Comparison of ENCODE assay signal across 18 cellular contexts in genomic region chr2:174568425-174568824, GRCh38. TPM values are rescaled to one million over a fixed set of nuclear protein-coding genes. Genes with fewer than 3 reads are reported as not detected.
DNase-seq lines count a peak whose midpoint lies in the region; ATAC-seq and TF ChIP-seq lines count a peak whose summit lies in the region.
"Had no signal": no experiment of that assay in that cellular context is flagged by ENCODE, and none has a peak within 500 bp of the region (broad histone marks: within the 10 kb centered on the region; RNA-seq: fewer than 3 reads in every experiment).

No MANE protein-coding gene starts in this region.

- H3K36me3 ChIP-seq in adrenal gland (replicated peaks in 1 of 2): peaks cover 0 to 43% of the 10 kb centered on the region in 2 donors

- H3K27ac ChIP-seq in adrenal gland: no peak overlapping the region
- H3K27ac ChIP-seq: testis had no signal

- no peaks in the 10 kb centered on the region for H3K27me3 Mint-ChIP-seq in activated naive CD4-positive, alpha-beta T cell treated with anti-CD3 and anti-CD28 coated beads, Interleukin-2, amount 10 ng/mL, durations not matched to agents 7 days and 5 days
- no peaks in the 10 kb centered on the region for H3K27me3 Mint-ChIP-seq in stimulated activated naive CD8-positive, alpha-beta T cell treated with anti-CD3 and anti-CD28 coated beads, Interleukin-15, Interleukin-2, amounts not matched to agents 100 ng/mL and 50 ng/mL, for 24 hours

- no peaks in the 10 kb centered on the region for H3K9me3 Mint-ChIP-seq in activated naive CD4-positive, alpha-beta T cell treated with anti-CD3 and anti-CD28 coated beads, Interleukin-2, amount 10 ng/mL, durations not matched to agents 7 days and 5 days
- no peaks in the 10 kb centered on the region for H3K9me3 Mint-ChIP-seq in activated naive CD4-positive, alpha-beta T cell treated with anti-CD3 and anti-CD28 coated beads, Interleukin-2, amount 50 U/mL, for 72 hours
- no peaks in the 10 kb centered on the region for H3K9me3 Mint-ChIP-seq in stimulated activated naive CD8-positive, alpha-beta T cell treated with anti-CD3 and anti-CD28 coated beads, Interleukin-15, Interleukin-2, amounts not matched to agents 100 ng/mL and 50 ng/mL, for 24 hours
- H3K9me3 Mint-ChIP-seq: T-helper 2 cell treated with Interferon-gamma antibody and Interleukin-4, amounts not matched to agents 5 μg/mL and 100 μg/mL, for 36 hours had no signal

- CTCF ChIA-PET in activated naive CD4-positive, alpha-beta T cell treated with anti-CD3 and anti-CD28 coated beads, Interleukin-2, amount 10 ng/mL, durations not matched to agents 7 days and 5 days (lab: Charles Lee): interaction anchor here (0.6 to 2.0 kb wide), 6 partner anchors 34 to 127 kb away, joined by 3 to 5 read pairs (median 3); partner anchors contain the start of gene GPR155

- peak; percentile 66 to 87 for ATAC-seq in activated naive CD4-positive, alpha-beta T cell treated with anti-CD3 and anti-CD28 coated beads, Interleukin-2, amount 50 U/mL, for 72 hours
- ATAC-seq: HepG2, sciatic nerve had no signal

- no peak overlapping the region for H3K4me3 Mint-ChIP-seq in activated naive CD4-positive, alpha-beta T cell treated with anti-CD3 and anti-CD28 coated beads, Interleukin-2, amount 10 ng/mL, durations not matched to agents 7 days and 5 days
- H3K4me3 Mint-ChIP-seq in stimulated activated naive CD8-positive, alpha-beta T cell treated with anti-CD3 and anti-CD28 coated beads, Interleukin-15, Interleukin-2, amounts not matched to agents 100 ng/mL and 50 ng/mL, for 24 hours: no peak overlapping the region
- H3K4me3 Mint-ChIP-seq: T-helper 2 cell treated with Interferon-gamma antibody and Interleukin-4, amounts not matched to agents 5 μg/mL and 100 μg/mL, for 36 hours had no signal

- DNase-seq in activated naive CD4-positive, alpha-beta T cell treated with anti-CD3 and anti-CD28 coated beads, Interleukin-2, amount 10 ng/mL, durations not matched to agents 7 days and 5 days: no peak
- no peak for DNase-seq in activated naive CD4-positive, alpha-beta T cell treated with anti-CD3 and anti-CD28 coated beads, Interleukin-2, amount 50 U/mL, for 16 hours
- DNase-seq in Kasumi-1 (lab: John Stamatoyannopoulos, UW) (peak; percentile 23 to 32), NCI-H2107 (lab: John Stamatoyannopoulos, UW) (no peak), NCI-H187 (lab: John Stamatoyannopoulos, UW) (no peak), adrenal gland (no peak)
- no peak for DNase-seq in activated naive CD4-positive, alpha-beta T cell treated with anti-CD3 and anti-CD28 coated beads, Interleukin-2, amount 50 U/mL, for 72 hours (ENCODE audit: low spot score in 2 of 2)
- DNase-seq: activated CD4-positive, alpha-beta T cell treated with anti-CD3 and anti-CD28 coated beads for 1 hour; foreskin fibroblast; MM.1S; nucleus accumbens; SIG-M5; stimulated activated CD4-positive, alpha-beta T cell treated with anti-CD3 and anti-CD28 coated beads, Interleukin-1b, Interleukin-23, amount 100 ng/mL, for 48 hours; testis had no signal

- intact Hi-C loops in adrenal gland (cut with DNase I): no loop called here

- no peaks in the 10 kb centered on the region for H3K4me1 ChIP-seq in adrenal gland (replicated peaks in 1 of 2)
- H3K4me1 ChIP-seq: testis had no signal

- peaks cover 76% of the 10 kb centered on the region for H3K36me3 Mint-ChIP-seq in activated naive CD4-positive, alpha-beta T cell treated with anti-CD3 and anti-CD28 coated beads, Interleukin-2, amount 10 ng/mL, durations not matched to agents 7 days and 5 days
- peaks cover 26 to 71% of the 10 kb centered on the region in 2 donors for H3K36me3 Mint-ChIP-seq in activated naive CD4-positive, alpha-beta T cell treated with anti-CD3 and anti-CD28 coated beads, Interleukin-2, amount 50 U/mL, for 72 hours
- peaks cover 80% of the 10 kb centered on the region for H3K36me3 Mint-ChIP-seq in stimulated activated naive CD8-positive, alpha-beta T cell treated with anti-CD3 and anti-CD28 coated beads, Interleukin-15, Interleukin-2, amounts not matched to agents 100 ng/mL and 50 ng/mL, for 24 hours (ENCODE audit: low read depth)

- H3K27me3 ChIP-seq in adrenal gland: no peaks in the 10 kb centered on the region
- H3K27me3 ChIP-seq: testis had no signal

- H3K4me1 Mint-ChIP-seq in activated naive CD4-positive, alpha-beta T cell treated with anti-CD3 and anti-CD28 coated beads, Interleukin-2, amount 10 ng/mL, durations not matched to agents 7 days and 5 days: peaks cover 41% of the 10 kb centered on the region
- peaks cover 46% of the 10 kb centered on the region for H3K4me1 Mint-ChIP-seq in stimulated activated naive CD8-positive, alpha-beta T cell treated with anti-CD3 and anti-CD28 coated beads, Interleukin-15, Interleukin-2, amounts not matched to agents 100 ng/mL and 50 ng/mL, for 24 hours (ENCODE audit: low read depth)

- H3K9me3 ChIP-seq in adrenal gland (replicated peaks in 1 of 3): no peaks in the 10 kb centered on the region
- H3K9me3 ChIP-seq: testis had no signal

- H3K27ac Mint-ChIP-seq in activated naive CD4-positive, alpha-beta T cell treated with anti-CD3 and anti-CD28 coated beads, Interleukin-2, amount 10 ng/mL, durations not matched to agents 7 days and 5 days: peak overlapping the region; percentile 71
- H3K27ac Mint-ChIP-seq in activated naive CD4-positive, alpha-beta T cell treated with anti-CD3 and anti-CD28 coated beads, Interleukin-2, amount 50 U/mL, for 72 hours: peak overlapping the region; percentile 73 to 97
- peak overlapping the region; percentile 52 for H3K27ac Mint-ChIP-seq in stimulated activated naive CD8-positive, alpha-beta T cell treated with anti-CD3 and anti-CD28 coated beads, Interleukin-15, Interleukin-2, amounts not matched to agents 100 ng/mL and 50 ng/mL, for 24 hours

- TF ChIP-seq CTCF in adrenal gland (IDR thresholded peaks at IDR 0.05): no peak

- TF ChIP-seq POLR2A in adrenal gland (IDR thresholded peaks at IDR 0.05): no peak

- no peak overlapping the region for H3K4me3 ChIP-seq in adrenal gland
- H3K4me3 ChIP-seq: testis had no signal

RNA-seq across cellular contexts. Expression of gene WIPF1, which starts 29.2 kb away (rescaled TPM):
- total RNA-seq in activated naive CD4-positive, alpha-beta T cell treated with anti-CD3 and anti-CD28 coated beads, Interleukin-2, amount 50 U/mL, for 72 hours: 100 to 1,000 TPM; 138 to 262 TPM
- 10 to 100 TPM; 12.1 to 42.4 (median 29.5) TPM for total RNA-seq in adrenal gland
- 10 to 100 TPM; 13.5 to 29.0 (median 23.5) TPM for polyA plus RNA-seq in adrenal gland
- total RNA-seq: HepG2 had no signal

Comparison
In these comparisons a context has a peak if more than half of its experiments do, and no peak if none do; other contexts are left out.
1. DNase-seq: peak in Kasumi-1 (2 of 2); none in activated naive CD4-positive, alpha-beta T cell treated with anti-CD3 and anti-CD28 coated beads, Interleukin-2, amount 10 ng/mL, durations not matched to agents 7 days and 5 days (single experiment), activated naive CD4-positive, alpha-beta T cell treated with anti-CD3 and anti-CD28 coated beads, Interleukin-2, amount 50 U/mL, for 16 hours (single experiment), activated naive CD4-positive, alpha-beta T cell treated with anti-CD3 and anti-CD28 coated beads, Interleukin-2, amount 50 U/mL, for 72 hours (0 of 2), NCI-H2107 (single experiment), NCI-H187 (0 of 2) and adrenal gland (0 of 7).
2. Peak in every context shown above with its lines, with median percentiles within 50 percentile points of each other: H3K27ac Mint-ChIP-seq.